Comparison of ENCODE assay signal across 9 cellular contexts in the genomic region with DNA sequence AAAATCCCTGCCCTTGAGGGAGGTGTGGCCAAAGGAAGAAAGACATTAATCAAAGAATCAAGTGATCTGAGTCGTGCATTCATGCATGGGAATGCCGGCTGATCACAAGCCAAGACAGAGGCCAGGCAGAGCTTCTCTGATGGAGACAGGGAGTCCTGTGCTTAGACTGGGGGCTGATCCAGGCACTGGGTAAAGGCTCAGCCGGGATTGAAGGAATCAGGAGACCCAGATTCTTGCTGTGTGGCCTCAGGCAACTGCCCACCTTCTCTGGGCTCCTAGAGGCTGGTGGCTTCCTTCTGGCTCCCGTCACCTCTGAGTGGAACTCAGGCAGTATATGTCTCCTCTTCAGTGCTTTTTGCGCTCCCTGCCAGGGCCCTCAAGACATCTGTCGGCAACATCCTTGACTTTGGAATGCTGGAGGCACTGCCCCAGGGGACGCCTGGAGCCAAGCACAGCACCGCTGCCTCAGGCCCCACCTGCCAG. TPM values are rescaled to one million over a fixed set of nuclear protein-coding genes. Genes with fewer than 3 reads are reported as not detected.
DNase-seq lines count a peak whose midpoint lies in the region; ATAC-seq and TF ChIP-seq lines count a peak whose summit lies in the region.
"Had no signal": no experiment of that assay in that cellular context is flagged by ENCODE, and none has a peak within 500 bp of the region (broad histone marks: within the 10 kb centered on the region; RNA-seq: fewer than 3 reads in every experiment).

No MANE protein-coding gene starts in this region.

- WGBS in suprapubic skin: 43% methylated on average over 4 of the region's 8 CpGs

- TF ChIP-seq CTCF in WTC11 (IDR thresholded peaks at IDR 0.05): no peak
- no peak for TF ChIP-seq CTCF in suprapubic skin (IDR thresholded peaks at IDR 0.05)
- TF ChIP-seq CTCF in BE2C (IDR thresholded peaks at IDR 0.05; ENCODE audit: low read depth, low read length): no peak

- H3K4me3 ChIP-seq in suprapubic skin: no peak overlapping the region
- no peak overlapping the region for H3K4me3 ChIP-seq in BE2C (ENCODE audit: low read depth, low read length)

- CTCF ChIA-PET in WTC11 (lab: Charles Lee): interaction anchor here (0.6 to 2.2 kb wide), 3 partner anchors 17 to 202 kb away, joined by 3 to 5 read pairs (median 4); no protein-coding TSS in a partner anchor

- DNase-seq in HT-29 (ENCODE audit: low spot score) (peak; percentile 27), WTC11 (ENCODE audit: low spot score) (peak; percentile 54), left kidney (ENCODE audit: low read depth, low spot score) (peak; percentile 90), suprapubic skin (ENCODE audit: low spot score in 2 of 2) (no peak), CD1c-positive myeloid dendritic cell (ENCODE audit: extremely low spot score) (no peak), BE2C (no peak)
- DNase-seq: activated T-cell treated with anti-CD3 and anti-CD28 coated beads, Interleukin-2, amount 50 U/mL, for 48 hours had no signal

- no peaks in the 10 kb centered on the region for H3K9me3 Mint-ChIP-seq in WTC11

- POLR2A ChIA-PET in WTC11 (lab: Charles Lee): no interaction called here

- H3K36me3 ChIP-seq in suprapubic skin (no peaks in the 10 kb centered on the region), BE2C (no peaks in the 10 kb centered on the region)

- no peak for TF ChIP-seq POLR2A in suprapubic skin (IDR thresholded peaks at IDR 0.05)

- H3K27me3 Mint-ChIP-seq in WTC11 (ENCODE audit: low read depth): peaks cover 93% of the 10 kb centered on the region

- H3K27ac ChIP-seq in suprapubic skin: peak overlapping the region; percentile 76

- H3K36me3 Mint-ChIP-seq in WTC11: no peaks in the 10 kb centered on the region

- TF ChIP-seq EP300 in suprapubic skin (IDR thresholded peaks at IDR 0.05): no peak

- ATAC-seq in WTC11 (no peak), GM21723 (IDR thresholded peaks at IDR 0.05; ENCODE audit: unreplicated experiment) (no peak), GM18861 (IDR thresholded peaks at IDR 0.05; ENCODE audit: unreplicated experiment) (no peak)

- peaks cover 65% of the 10 kb centered on the region for H3K4me1 Mint-ChIP-seq in WTC11

- H3K4me1 ChIP-seq in suprapubic skin (peaks cover 84% of the 10 kb centered on the region), BE2C (peaks cover 9% of the 10 kb centered on the region)

- H3K27me3 ChIP-seq in suprapubic skin (no peaks in the 10 kb centered on the region), BE2C (no peaks in the 10 kb centered on the region)

- H3K9me3 ChIP-seq in suprapubic skin (no peaks in the 10 kb centered on the region), BE2C (no peaks in the 10 kb centered on the region)

- no peak overlapping the region for H3K4me3 Mint-ChIP-seq in WTC11

- H3K27ac Mint-ChIP-seq in WTC11: no peak overlapping the region

TF ChIP-seq in WTC11, 78 proteins besides CTCF, POLR2A, EP300 and RAD21 (continues in another document):
- TF ChIP-seq ZNF121 (CRISPR knock-in tag; IDR thresholded peaks at IDR 0.05) (no peak), ESRRA (CRISPR knock-in tag; IDR thresholded peaks at IDR 0.05; ENCODE audit: borderline replicate concordance) (no peak)
- TF ChIP-seq, protein P1, sequence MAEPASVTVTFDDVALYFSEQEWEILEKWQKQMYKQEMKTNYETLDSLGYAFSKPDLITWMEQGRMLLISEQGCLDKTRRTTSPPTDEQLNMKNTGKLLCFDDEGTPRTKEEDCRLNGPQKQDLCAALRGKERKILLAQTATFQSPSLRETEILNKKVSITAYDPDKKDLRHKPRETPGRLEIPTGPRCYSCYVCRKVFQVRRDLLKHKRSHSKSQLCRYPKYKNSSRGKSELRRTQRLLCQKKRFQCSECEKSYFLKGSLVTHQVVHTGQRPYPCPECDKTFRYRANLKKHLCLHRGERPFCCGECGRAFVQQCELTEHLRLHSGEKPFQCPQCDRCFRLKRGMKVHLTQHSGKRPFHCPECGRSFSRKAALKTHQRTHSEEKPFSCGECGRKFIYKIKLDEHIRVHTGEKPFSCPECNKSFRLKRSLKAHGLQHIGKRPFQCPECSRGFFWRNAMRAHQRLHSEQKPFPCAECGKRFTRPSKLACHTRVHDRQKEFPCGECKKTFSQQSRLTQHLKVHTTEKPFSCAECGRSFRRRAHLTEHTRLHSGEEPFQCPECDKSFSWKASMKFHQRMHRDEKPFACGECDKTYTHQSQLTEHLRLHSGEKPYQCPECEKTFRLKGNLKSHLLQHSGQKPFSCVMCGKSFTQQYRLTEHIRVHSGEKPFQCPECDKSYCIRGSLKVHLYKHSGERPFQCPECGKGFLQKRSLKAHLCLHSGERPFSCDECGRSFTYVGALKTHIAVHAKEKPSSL (CRISPR knock-in tag; conservative IDR thresholded peaks at IDR 0.05): no peak
- TF ChIP-seq, protein P2, sequence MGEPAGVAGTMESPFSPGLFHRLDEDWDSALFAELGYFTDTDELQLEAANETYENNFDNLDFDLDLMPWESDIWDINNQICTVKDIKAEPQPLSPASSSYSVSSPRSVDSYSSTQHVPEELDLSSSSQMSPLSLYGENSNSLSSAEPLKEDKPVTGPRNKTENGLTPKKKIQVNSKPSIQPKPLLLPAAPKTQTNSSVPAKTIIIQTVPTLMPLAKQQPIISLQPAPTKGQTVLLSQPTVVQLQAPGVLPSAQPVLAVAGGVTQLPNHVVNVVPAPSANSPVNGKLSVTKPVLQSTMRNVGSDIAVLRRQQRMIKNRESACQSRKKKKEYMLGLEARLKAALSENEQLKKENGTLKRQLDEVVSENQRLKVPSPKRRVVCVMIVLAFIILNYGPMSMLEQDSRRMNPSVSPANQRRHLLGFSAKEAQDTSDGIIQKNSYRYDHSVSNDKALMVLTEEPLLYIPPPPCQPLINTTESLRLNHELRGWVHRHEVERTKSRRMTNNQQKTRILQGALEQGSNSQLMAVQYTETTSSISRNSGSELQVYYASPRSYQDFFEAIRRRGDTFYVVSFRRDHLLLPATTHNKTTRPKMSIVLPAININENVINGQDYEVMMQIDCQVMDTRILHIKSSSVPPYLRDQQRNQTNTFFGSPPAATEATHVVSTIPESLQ (CRISPR knock-in tag; IDR thresholded peaks at IDR 0.05): no peak
- TF ChIP-seq, protein P3, sequence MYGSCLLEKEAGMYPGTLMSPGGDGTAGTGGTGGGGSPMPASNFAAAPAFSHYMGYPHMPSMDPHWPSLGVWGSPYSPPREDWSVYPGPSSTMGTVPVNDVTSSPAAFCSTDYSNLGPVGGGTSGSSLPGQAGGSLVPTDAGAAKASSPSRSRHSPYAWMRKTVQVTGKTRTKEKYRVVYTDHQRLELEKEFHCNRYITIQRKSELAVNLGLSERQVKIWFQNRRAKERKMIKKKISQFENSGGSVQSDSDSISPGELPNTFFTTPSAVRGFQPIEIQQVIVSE (CRISPR knock-in tag; IDR thresholded peaks at IDR 0.05; ENCODE audit: borderline replicate concordance): no peak
- TF ChIP-seq, protein P4, sequence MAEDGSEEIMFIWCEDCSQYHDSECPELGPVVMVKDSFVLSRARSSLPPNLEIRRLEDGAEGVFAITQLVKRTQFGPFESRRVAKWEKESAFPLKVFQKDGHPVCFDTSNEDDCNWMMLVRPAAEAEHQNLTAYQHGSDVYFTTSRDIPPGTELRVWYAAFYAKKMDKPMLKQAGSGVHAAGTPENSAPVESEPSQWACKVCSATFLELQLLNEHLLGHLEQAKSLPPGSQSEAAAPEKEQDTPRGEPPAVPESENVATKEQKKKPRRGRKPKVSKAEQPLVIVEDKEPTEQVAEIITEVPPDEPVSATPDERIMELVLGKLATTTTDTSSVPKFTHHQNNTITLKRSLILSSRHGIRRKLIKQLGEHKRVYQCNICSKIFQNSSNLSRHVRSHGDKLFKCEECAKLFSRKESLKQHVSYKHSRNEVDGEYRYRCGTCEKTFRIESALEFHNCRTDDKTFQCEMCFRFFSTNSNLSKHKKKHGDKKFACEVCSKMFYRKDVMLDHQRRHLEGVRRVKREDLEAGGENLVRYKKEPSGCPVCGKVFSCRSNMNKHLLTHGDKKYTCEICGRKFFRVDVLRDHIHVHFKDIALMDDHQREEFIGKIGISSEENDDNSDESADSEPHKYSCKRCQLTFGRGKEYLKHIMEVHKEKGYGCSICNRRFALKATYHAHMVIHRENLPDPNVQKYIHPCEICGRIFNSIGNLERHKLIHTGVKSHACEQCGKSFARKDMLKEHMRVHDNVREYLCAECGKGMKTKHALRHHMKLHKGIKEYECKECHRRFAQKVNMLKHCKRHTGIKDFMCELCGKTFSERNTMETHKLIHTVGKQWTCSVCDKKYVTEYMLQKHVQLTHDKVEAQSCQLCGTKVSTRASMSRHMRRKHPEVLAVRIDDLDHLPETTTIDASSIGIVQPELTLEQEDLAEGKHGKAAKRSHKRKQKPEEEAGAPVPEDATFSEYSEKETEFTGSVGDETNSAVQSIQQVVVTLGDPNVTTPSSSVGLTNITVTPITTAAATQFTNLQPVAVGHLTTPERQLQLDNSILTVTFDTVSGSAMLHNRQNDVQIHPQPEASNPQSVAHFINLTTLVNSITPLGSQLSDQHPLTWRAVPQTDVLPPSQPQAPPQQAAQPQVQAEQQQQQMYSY (CRISPR knock-in tag; IDR thresholded peaks at IDR 0.05): no peak
- TF ChIP-seq, protein P5, sequence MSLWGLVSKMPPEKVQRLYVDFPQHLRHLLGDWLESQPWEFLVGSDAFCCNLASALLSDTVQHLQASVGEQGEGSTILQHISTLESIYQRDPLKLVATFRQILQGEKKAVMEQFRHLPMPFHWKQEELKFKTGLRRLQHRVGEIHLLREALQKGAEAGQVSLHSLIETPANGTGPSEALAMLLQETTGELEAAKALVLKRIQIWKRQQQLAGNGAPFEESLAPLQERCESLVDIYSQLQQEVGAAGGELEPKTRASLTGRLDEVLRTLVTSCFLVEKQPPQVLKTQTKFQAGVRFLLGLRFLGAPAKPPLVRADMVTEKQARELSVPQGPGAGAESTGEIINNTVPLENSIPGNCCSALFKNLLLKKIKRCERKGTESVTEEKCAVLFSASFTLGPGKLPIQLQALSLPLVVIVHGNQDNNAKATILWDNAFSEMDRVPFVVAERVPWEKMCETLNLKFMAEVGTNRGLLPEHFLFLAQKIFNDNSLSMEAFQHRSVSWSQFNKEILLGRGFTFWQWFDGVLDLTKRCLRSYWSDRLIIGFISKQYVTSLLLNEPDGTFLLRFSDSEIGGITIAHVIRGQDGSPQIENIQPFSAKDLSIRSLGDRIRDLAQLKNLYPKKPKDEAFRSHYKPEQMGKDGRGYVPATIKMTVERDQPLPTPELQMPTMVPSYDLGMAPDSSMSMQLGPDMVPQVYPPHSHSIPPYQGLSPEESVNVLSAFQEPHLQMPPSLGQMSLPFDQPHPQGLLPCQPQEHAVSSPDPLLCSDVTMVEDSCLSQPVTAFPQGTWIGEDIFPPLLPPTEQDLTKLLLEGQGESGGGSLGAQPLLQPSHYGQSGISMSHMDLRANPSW (CRISPR knock-in tag; conservative IDR thresholded peaks at IDR 0.05; ENCODE audit: low read depth): no peak

RNA-seq across cellular contexts. Expression of a gene that starts 17.7 kb away (rescaled TPM):
- 35.4 and 37.8 TPM in 2 replicates for total RNA-seq in HT-29 (2014; rRNA removed; shearing (Covaris generic))
- 7.3 to 12.7 TPM (median 8.1 TPM) in 3 replicates for total RNA-seq in WTC11 (2021)
- total RNA-seq in suprapubic skin: 10 to 100 TPM; 20.3 to 46.1 (median 30.4) TPM
- polyA plus RNA-seq in BE2C (2012; ENCODE audit: insufficient read depth, insufficient read length, low read depth): 26.3 TPM

Comparison
In these comparisons a context has a peak if more than half of its experiments do, and no peak if none do; other contexts are left out.
1. DNase-seq: peak in HT-29 (single experiment), WTC11 (single experiment) and left kidney (single experiment); none in suprapubic skin (0 of 2), CD1c-positive myeloid dendritic cell (single experiment) and BE2C (single experiment).